Comparison of ENCODE assay signal across 2 cellular contexts in the genomic region with DNA sequence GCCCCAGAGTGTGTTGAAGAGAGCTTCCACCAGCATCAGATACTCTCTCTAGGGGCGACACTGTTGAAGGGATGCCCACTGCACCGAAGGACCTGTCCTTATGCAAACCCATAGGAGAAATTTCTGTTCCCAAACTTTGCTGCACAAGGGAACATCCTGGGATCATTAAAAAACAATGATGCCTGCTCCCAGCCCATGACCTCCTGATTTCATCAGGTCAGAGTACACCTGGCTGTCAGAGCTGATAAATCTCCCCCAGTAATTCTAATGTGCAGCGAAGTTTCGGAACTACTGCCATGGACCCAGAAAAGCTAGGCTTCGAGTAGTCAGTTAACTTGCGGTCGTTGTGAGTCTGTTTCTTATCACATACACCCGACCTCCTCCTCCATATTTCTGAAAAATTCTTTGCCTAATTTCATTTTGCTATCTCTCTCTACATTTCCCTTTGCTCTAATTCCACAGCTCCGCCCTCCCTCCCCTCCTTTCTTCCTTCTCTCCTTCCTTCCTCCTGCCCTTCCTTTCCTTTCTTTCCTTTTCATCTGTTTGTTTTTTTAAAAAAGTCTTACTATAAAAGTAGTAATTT.
TF ChIP-seq lines count a peak whose summit lies in the region.

No MANE protein-coding gene starts in this region.

TF ChIP-seq in liver, 16 proteins besides CTCF, POLR2A, EP300 and RAD21:
- TF ChIP-seq RXRA (IDR thresholded peaks at IDR 0.05) (peak; percentile 52 to 63), JUND (IDR thresholded peaks at IDR 0.05) (no peak), FOXA1 (IDR thresholded peaks at IDR 0.05) (no peak), HNF4A (conservative IDR thresholded peaks at IDR 0.05) (peak; percentile 63 to 68), TAF1 (conservative IDR thresholded peaks at IDR 0.05) (no peak), FOXA2 (IDR thresholded peaks at IDR 0.05) (no peak), NR2F2 (IDR thresholded peaks at IDR 0.05) (no peak), GABPA (IDR thresholded peaks at IDR 0.05 in 1 of 2, conservative IDR thresholded peaks at IDR 0.05 in 1 of 2) (no peak), SP1 (IDR thresholded peaks at IDR 0.05) (peak; percentile 47), HNF4G (IDR thresholded peaks at IDR 0.05) (no peak), YY1 (IDR thresholded peaks at IDR 0.05) (no peak), EGR1 (IDR thresholded peaks at IDR 0.05; ENCODE audit: low read depth in 2 of 2) (no peak)
- TF ChIP-seq, protein P1, sequence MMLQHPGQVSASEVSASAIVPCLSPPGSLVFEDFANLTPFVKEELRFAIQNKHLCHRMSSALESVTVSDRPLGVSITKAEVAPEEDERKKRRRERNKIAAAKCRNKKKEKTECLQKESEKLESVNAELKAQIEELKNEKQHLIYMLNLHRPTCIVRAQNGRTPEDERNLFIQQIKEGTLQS (IDR thresholded peaks at IDR 0.05), result no peak
- TF ChIP-seq, protein P2, sequence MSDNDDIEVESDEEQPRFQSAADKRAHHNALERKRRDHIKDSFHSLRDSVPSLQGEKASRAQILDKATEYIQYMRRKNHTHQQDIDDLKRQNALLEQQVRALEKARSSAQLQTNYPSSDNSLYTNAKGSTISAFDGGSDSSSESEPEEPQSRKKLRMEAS (IDR thresholded peaks at IDR 0.05), result no peak
- TF ChIP-seq, protein P3, sequence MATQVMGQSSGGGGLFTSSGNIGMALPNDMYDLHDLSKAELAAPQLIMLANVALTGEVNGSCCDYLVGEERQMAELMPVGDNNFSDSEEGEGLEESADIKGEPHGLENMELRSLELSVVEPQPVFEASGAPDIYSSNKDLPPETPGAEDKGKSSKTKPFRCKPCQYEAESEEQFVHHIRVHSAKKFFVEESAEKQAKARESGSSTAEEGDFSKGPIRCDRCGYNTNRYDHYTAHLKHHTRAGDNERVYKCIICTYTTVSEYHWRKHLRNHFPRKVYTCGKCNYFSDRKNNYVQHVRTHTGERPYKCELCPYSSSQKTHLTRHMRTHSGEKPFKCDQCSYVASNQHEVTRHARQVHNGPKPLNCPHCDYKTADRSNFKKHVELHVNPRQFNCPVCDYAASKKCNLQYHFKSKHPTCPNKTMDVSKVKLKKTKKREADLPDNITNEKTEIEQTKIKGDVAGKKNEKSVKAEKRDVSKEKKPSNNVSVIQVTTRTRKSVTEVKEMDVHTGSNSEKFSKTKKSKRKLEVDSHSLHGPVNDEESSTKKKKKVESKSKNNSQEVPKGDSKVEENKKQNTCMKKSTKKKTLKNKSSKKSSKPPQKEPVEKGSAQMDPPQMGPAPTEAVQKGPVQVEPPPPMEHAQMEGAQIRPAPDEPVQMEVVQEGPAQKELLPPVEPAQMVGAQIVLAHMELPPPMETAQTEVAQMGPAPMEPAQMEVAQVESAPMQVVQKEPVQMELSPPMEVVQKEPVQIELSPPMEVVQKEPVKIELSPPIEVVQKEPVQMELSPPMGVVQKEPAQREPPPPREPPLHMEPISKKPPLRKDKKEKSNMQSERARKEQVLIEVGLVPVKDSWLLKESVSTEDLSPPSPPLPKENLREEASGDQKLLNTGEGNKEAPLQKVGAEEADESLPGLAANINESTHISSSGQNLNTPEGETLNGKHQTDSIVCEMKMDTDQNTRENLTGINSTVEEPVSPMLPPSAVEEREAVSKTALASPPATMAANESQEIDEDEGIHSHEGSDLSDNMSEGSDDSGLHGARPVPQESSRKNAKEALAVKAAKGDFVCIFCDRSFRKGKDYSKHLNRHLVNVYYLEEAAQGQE (IDR thresholded peaks at IDR 0.05), result no peak
- TF ChIP-seq, protein P4, sequence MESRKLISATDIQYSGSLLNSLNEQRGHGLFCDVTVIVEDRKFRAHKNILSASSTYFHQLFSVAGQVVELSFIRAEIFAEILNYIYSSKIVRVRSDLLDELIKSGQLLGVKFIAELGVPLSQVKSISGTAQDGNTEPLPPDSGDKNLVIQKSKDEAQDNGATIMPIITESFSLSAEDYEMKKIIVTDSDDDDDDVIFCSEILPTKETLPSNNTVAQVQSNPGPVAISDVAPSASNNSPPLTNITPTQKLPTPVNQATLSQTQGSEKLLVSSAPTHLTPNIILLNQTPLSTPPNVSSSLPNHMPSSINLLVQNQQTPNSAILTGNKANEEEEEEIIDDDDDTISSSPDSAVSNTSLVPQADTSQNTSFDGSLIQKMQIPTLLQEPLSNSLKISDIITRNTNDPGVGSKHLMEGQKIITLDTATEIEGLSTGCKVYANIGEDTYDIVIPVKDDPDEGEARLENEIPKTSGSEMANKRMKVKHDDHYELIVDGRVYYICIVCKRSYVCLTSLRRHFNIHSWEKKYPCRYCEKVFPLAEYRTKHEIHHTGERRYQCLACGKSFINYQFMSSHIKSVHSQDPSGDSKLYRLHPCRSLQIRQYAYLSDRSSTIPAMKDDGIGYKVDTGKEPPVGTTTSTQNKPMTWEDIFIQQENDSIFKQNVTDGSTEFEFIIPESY (IDR thresholded peaks at IDR 0.05), result no peak

TF ChIP-seq in HepG2, 621 proteins besides CTCF, POLR2A, EP300 and RAD21:
- TF ChIP-seq ZNF776 (CRISPR knock-in tag; IDR thresholded peaks at IDR 0.05) (no peak), ZNF761 (CRISPR knock-in tag; conservative IDR thresholded peaks at IDR 0.05) (no peak), ZNF607 (CRISPR knock-in tag; IDR thresholded peaks at IDR 0.05; ENCODE audit: borderline replicate concordance) (no peak), SNRNP70 (IDR thresholded peaks at IDR 0.05; ENCODE audit: low read depth, low read length) (no peak), HOXA3 (CRISPR knock-in tag; IDR thresholded peaks at IDR 0.05) (no peak), ZBTB3 (CRISPR knock-in tag; IDR thresholded peaks at IDR 0.05; ENCODE audit: borderline replicate concordance, low read depth) (no peak), KDM4B (CRISPR knock-in tag; IDR thresholded peaks at IDR 0.05) (no peak), MAZ (IDR thresholded peaks at IDR 0.05; ENCODE audit: borderline replicate concordance, low read depth, low read length) (no peak), MAZ (CRISPR knock-in tag; IDR thresholded peaks at IDR 0.05; ENCODE audit: low read depth) (no peak), ZNF577 (CRISPR knock-in tag; IDR thresholded peaks at IDR 0.05; ENCODE audit: borderline replicate concordance, low read depth) (no peak)
- TF ChIP-seq, protein P5, sequence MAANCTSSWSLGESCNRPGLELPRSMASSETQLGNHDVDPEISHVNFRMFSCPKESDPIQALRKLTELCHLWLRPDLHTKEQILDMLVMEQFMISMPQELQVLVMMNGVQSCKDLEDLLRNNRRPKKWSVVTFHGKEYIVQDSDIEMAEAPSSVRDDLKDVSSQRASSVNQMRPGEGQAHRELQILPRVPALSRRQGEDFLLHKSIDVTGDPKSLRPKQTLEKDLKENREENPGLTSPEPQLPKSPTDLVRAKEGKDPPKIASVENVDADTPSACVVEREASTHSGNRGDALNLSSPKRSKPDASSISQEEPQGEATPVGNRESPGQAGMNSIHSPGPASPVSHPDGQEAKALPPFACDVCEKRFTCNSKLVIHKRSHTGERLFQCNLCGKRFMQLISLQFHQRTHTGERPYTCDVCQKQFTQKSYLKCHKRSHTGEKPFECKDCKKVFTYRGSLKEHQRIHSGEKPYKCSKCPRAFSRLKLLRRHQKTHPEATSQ (CRISPR knock-in tag; IDR thresholded peaks at IDR 0.05; ENCODE audit: borderline replicate concordance), result no peak
- TF ChIP-seq, protein P4 (CRISPR knock-in tag; IDR thresholded peaks at IDR 0.05), result no peak
- TF ChIP-seq, protein P6, sequence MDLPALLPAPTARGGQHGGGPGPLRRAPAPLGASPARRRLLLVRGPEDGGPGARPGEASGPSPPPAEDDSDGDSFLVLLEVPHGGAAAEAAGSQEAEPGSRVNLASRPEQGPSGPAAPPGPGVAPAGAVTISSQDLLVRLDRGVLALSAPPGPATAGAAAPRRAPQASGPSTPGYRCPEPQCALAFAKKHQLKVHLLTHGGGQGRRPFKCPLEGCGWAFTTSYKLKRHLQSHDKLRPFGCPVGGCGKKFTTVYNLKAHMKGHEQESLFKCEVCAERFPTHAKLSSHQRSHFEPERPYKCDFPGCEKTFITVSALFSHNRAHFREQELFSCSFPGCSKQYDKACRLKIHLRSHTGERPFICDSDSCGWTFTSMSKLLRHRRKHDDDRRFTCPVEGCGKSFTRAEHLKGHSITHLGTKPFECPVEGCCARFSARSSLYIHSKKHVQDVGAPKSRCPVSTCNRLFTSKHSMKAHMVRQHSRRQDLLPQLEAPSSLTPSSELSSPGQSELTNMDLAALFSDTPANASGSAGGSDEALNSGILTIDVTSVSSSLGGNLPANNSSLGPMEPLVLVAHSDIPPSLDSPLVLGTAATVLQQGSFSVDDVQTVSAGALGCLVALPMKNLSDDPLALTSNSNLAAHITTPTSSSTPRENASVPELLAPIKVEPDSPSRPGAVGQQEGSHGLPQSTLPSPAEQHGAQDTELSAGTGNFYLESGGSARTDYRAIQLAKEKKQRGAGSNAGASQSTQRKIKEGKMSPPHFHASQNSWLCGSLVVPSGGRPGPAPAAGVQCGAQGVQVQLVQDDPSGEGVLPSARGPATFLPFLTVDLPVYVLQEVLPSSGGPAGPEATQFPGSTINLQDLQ (CRISPR knock-in tag; IDR thresholded peaks at IDR 0.05), result no peak
